In the genomic region with DNA sequence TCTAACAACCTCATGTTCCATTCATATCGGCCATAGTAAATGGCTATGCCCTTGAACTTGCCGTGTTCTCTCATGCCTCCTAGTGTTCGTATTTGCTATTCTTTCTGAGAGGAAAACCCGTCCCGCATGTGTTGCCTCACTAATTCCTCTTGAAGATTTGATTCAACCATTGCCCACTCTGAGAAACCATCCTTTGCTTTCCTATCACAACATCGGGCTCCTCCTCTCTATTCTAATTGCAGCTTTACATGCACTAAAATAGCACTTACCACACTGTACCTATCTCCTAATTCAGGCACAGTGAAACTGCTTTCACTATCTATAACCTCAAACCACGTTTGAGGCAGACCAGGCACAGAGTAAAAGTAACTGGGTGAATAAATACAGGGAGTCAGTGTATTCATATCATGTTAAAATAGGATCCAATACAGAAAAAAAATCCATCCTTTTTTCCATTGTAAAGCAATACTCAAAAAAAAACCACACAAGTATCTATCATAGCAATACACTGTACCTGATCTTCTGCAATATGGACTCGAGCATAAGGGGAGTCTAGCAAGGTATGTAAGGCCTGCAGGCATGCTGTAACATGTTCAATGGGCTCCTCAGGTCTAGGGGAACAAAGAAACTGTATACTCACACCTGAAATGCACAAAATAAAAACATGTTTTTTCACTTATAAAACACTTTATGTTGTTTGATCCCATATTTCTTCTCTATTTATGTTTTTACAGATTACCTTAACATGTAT, we compare ENCODE assay signal across 10 cellular contexts. TPM values are rescaled to one million over a fixed set of nuclear protein-coding genes. Genes with fewer than 3 reads are reported as not detected.
DNase-seq lines count a peak whose midpoint lies in the region; ATAC-seq and TF ChIP-seq lines count a peak whose summit lies in the region.
"Had no signal": no experiment of that assay in that cellular context is flagged by ENCODE, and none has a peak within 500 bp of the region (broad histone marks: within the 10 kb centered on the region; RNA-seq: fewer than 3 reads in every experiment).

No MANE protein-coding gene starts in this region.

- TF ChIP-seq POLR2A in esophagus squamous epithelium (IDR thresholded peaks at IDR 0.05), result no peak

- CTCF ChIA-PET in CD8-positive, alpha-beta memory T cell (lab: Charles Lee), result no interaction called here

- POLR2A ChIA-PET in CD8-positive, alpha-beta memory T cell (lab: Charles Lee), result interaction anchor here (0.7 kb wide), 1 partner anchor 39 kb away, joined by 3 read pairs; a partner anchor contains a TSS

- no peaks in the 10 kb centered on the region for H3K9me3 Mint-ChIP-seq in CD8-positive, alpha-beta memory T cell

- H3K27me3 ChIP-seq in CD8-positive, alpha-beta memory T cell (ENCODE audit: insufficient read depth, low read length, poor library complexity, severe bottlenecking), result no peaks in the 10 kb centered on the region
- no peaks in the 10 kb centered on the region for H3K27me3 ChIP-seq in esophagus squamous epithelium
- H3K27me3 ChIP-seq in parathyroid adenoma (ENCODE audit: control insufficient read depth, insufficient read depth, low read length), result no peaks in the 10 kb centered on the region
- H3K27me3 ChIP-seq: pancreas, SJCRH30 had no signal

- no peaks in the 10 kb centered on the region for H3K9me3 ChIP-seq in CD8-positive, alpha-beta memory T cell (ENCODE audit: low read length)
- H3K9me3 ChIP-seq in esophagus squamous epithelium (no peaks in the 10 kb centered on the region), parathyroid adenoma (ENCODE audit: control insufficient read depth, low read length) (no peaks in the 10 kb centered on the region)
- H3K9me3 ChIP-seq: pancreas, SJCRH30 had no signal

- TF ChIP-seq CTCF in esophagus squamous epithelium (IDR thresholded peaks at IDR 0.05) (peak in 4 of 6 experiments; percentile 30 to 70 (median 44)), parathyroid adenoma (IDR thresholded peaks at IDR 0.05) (peak; percentile 37)

- intact Hi-C loops in esophagus squamous epithelium (cut with DNase I), result loop anchor here (10.0 kb wide), 1 partner anchor 220 kb away; no protein-coding TSS in a partner anchor

- H3K4me1 Mint-ChIP-seq in CD8-positive, alpha-beta memory T cell, result peaks cover 9 to 11% (median 9%) of the 10 kb centered on the region in 3 donors

- no peaks in the 10 kb centered on the region for H3K79me2 ChIP-seq in parathyroid adenoma

- H3K4me2 ChIP-seq in parathyroid adenoma (ENCODE audit: low read length), result no peak overlapping the region

- no peaks in the 10 kb centered on the region for H3K27me3 Mint-ChIP-seq in CD8-positive, alpha-beta memory T cell

- no peak overlapping the region for H2AFZ ChIP-seq in parathyroid adenoma

- peak in 2 of 5 donors; percentile 11 to 23 for DNase-seq in CD8-positive, alpha-beta memory T cell
- DNase-seq in SK-N-DZ (ENCODE audit: low spot score) (peak; percentile 2), esophagus squamous epithelium (lab: John Stamatoyannopoulos, UW) (no peak), HK-2 (ENCODE audit: unreplicated experiment) (no peak), COR-L47 (lab: John Stamatoyannopoulos, UW) (no peak)
- DNase-seq: pancreas had no signal

- H3K9ac ChIP-seq in parathyroid adenoma, result no peak overlapping the region

- no peak overlapping the region for H3K4me3 ChIP-seq in CD8-positive, alpha-beta memory T cell (ENCODE audit: low read length)
- H3K4me3 ChIP-seq in esophagus squamous epithelium (no peak overlapping the region), parathyroid adenoma (ENCODE audit: low read depth, low read length) (no peak overlapping the region)
- H3K4me3 ChIP-seq: pancreas, SJCRH30 had no signal

- peak overlapping the region in 6 of 8 donors; percentile 11 to 80 (median 58) for H3K27ac Mint-ChIP-seq in CD8-positive, alpha-beta memory T cell

- H3K4me3 Mint-ChIP-seq in CD8-positive, alpha-beta memory T cell, result peak overlapping the region in 5 of 7 donors; percentile 14 to 64 (median 56)

- ATAC-seq in GM19023 (IDR thresholded peaks at IDR 0.05; ENCODE audit: unreplicated experiment) (peak; percentile 99), HG03095 (IDR thresholded peaks at IDR 0.05; ENCODE audit: unreplicated experiment) (peak; percentile 99)

- H3K27ac ChIP-seq in CD8-positive, alpha-beta memory T cell (ENCODE audit: low read depth, low read length), result no peak overlapping the region
- H3K27ac ChIP-seq in esophagus squamous epithelium, result no peak overlapping the region
- H3K27ac ChIP-seq in parathyroid adenoma, result no peak overlapping the region
- H3K27ac ChIP-seq: pancreas, SJCRH30 had no signal

- 33 to 42% methylated on average over 8 of the region's 8 CpGs for WGBS in esophagus squamous epithelium, 2 donors

- peaks cover 0 to 81% (median 21%) of the 10 kb centered on the region in 3 donors for H3K36me3 Mint-ChIP-seq in CD8-positive, alpha-beta memory T cell

- H3K36me3 ChIP-seq in CD8-positive, alpha-beta memory T cell (ENCODE audit: insufficient read depth, low read length), result peaks cover 15% of the 10 kb centered on the region
- peaks cover 0 to 99% (median 10%) of the 10 kb centered on the region in 3 donors for H3K36me3 ChIP-seq in esophagus squamous epithelium
- H3K36me3 ChIP-seq in parathyroid adenoma (ENCODE audit: control insufficient read depth, insufficient read depth, low read length), result no peaks in the 10 kb centered on the region

- no peaks in the 10 kb centered on the region for H3K4me1 ChIP-seq in CD8-positive, alpha-beta memory T cell (ENCODE audit: insufficient read depth, low read length)
- H3K4me1 ChIP-seq in esophagus squamous epithelium, result peaks cover 0 to 13% (median 0%) of the 10 kb centered on the region in 3 donors
- no peaks in the 10 kb centered on the region for H3K4me1 ChIP-seq in parathyroid adenoma
- H3K4me1 ChIP-seq: pancreas, SJCRH30 had no signal

RNA-seq across cellular contexts. Expression of a gene that starts 39.0 kb away (rescaled TPM):
- total RNA-seq in CD8-positive, alpha-beta memory T cell, result 10 to 100 TPM; 26.9 to 28.3 TPM
- 10.5 TPM for polyA plus RNA-seq in CD8-positive, alpha-beta memory T cell
- 6.0 and 6.7 TPM in 2 replicates for polyA plus RNA-seq in SK-N-DZ (2014; cell fraction: cytosol; rRNA removed)
- 4.6 TPM in 2 replicates for polyA plus RNA-seq in SK-N-DZ (2014; cell fraction: nucleus; rRNA removed)
- total RNA-seq in esophagus squamous epithelium, result 10 to 100 TPM; 24.8 to 38.4 (median 31.6) TPM
